ENCODE assay signal across 28 cellular contexts in genomic region chr1:50476800-50477199, GRCh38. TPM values are rescaled to one million over a fixed set of nuclear protein-coding genes. Genes with fewer than 3 reads are reported as not detected.
A peak's percentile ranks its signal among the peaks of the same experiment; 100 is the strongest.
DNase-seq lines count a peak whose midpoint lies in the region; ATAC-seq, FAIRE-seq and TF ChIP-seq lines count a peak whose summit lies in the region.
"Had no signal": no experiment of that assay in that cellular context is flagged by ENCODE, and none has a peak within 500 bp of the region (broad histone marks: within the 10 kb centered on the region; RNA-seq: fewer than 3 reads in every experiment).

No MANE protein-coding gene starts in this region.

- ATAC-seq in HG02588 (IDR thresholded peaks at IDR 0.05; ENCODE audit: unreplicated experiment) (peak; percentile 85), HG03342 (IDR thresholded peaks at IDR 0.05; ENCODE audit: unreplicated experiment) (peak; percentile 65), HG02852 (IDR thresholded peaks at IDR 0.05; ENCODE audit: unreplicated experiment) (no peak), heart left ventricle (no peak)
- ATAC-seq: activated CD4-positive, CD25-positive, alpha-beta regulatory T cell treated with anti-CD3 and anti-CD28 coated beads, Interleukin-2, amount 50 U/mL, for 24 hours; activated CD8-positive, alpha-beta T cell treated with anti-CD3 and anti-CD28 coated beads, Interleukin-2, amount 10 ng/mL, durations not matched to agents 7 days and 5 days; CD8-positive, alpha-beta T cell; left cardiac atrium; right cardiac atrium; stimulated activated memory B cell treated with anti-CD40 and anti-IgM and Interleukin-4, amounts not matched to agents 10 μg/mL and 1 μg/mL and 100 μg/mL, for 72 hours had no signal

- peaks cover 0 to 46% (median 24%) of the 10 kb centered on the region in 9 donors for H3K36me3 ChIP-seq in heart left ventricle
- H3K36me3 ChIP-seq: neural progenitor cell, thoracic aorta, uterus had no signal

- 57 to 98% (median 94%) methylated on average over 1 of the region's 1 CpG for WGBS in heart left ventricle, 4 donors

- no peaks in the 10 kb centered on the region for H3K9me3 ChIP-seq in heart left ventricle
- H3K9me3 ChIP-seq: thoracic aorta, uterus had no signal

- TF ChIP-seq POLR2A in GM12892 (IDR thresholded peaks at IDR 0.05; ENCODE audit: low read depth, low read length), result no peak
- no peak for TF ChIP-seq POLR2A in heart left ventricle (IDR thresholded peaks at IDR 0.05)

- no peak overlapping the region for H3K4me3 ChIP-seq in heart left ventricle
- H3K4me3 ChIP-seq: dorsolateral prefrontal cortex, neural progenitor cell, PC-9, thoracic aorta, uterus had no signal

- intact Hi-C loops in heart left ventricle (cut with DNase I), result no loop called here

- no peak for TF ChIP-seq CTCF in heart left ventricle (IDR thresholded peaks at IDR 0.05)

- FAIRE-seq in GM12892 (lab: Jason Lieb, UNC) (no peak), GM19239 (lab: Jason Lieb, UNC) (peak; percentile 91)
- FAIRE-seq: A204.1, endothelial cell of umbilical vein had no signal

- no peaks in the 10 kb centered on the region for H3K4me1 ChIP-seq in heart left ventricle
- H3K4me1 ChIP-seq: uterus had no signal

- peak; percentile 5 for DNase-seq in GM12892 (ENCODE audit: insufficient read length)
- DNase-seq in GM19239 (ENCODE audit: insufficient read length, low spot score), result peak; percentile 19
- DNase-seq in activated CD8-positive, alpha-beta memory T cell treated with anti-CD3 and anti-CD28 coated beads, Interleukin-2, amount 50 U/mL, for 4 hours, result no peak
- no peak for DNase-seq in heart left ventricle
- no peak for DNase-seq in AG08395 (ENCODE audit: low spot score)
- DNase-seq: activated CD8-positive, alpha-beta T cell treated with anti-CD3 and anti-CD28 coated beads, Interleukin-2, amount 10 ng/mL, durations not matched to agents 7 days and 5 days; activated gamma-delta T cell; activated T-cell treated with anti-CD3 and anti-CD28 coated beads, Interleukin-2, amount 50 U/mL, for 1 hour; CD8-positive, alpha-beta T cell; dorsolateral prefrontal cortex; glutamatergic neuron; left cardiac atrium; NCI-H2107; PC-9; right cardiac atrium; SHP77; stimulated activated CD4-positive, alpha-beta T cell treated with anti-CD3 and anti-CD28 coated beads, Interleukin-4, amount 100 ng/mL, for 1 hour; uterus had no signal

- no peaks in the 10 kb centered on the region for H3K27me3 ChIP-seq in heart left ventricle
- H3K27me3 ChIP-seq: dorsolateral prefrontal cortex, neural progenitor cell, uterus had no signal

- no peak overlapping the region for H3K27ac ChIP-seq in heart left ventricle
- H3K27ac ChIP-seq: dorsolateral prefrontal cortex, neural progenitor cell, PC-9, thoracic aorta, uterus had no signal

RNA-seq across cellular contexts. Expression of gene DMRTA2, which starts 53.6 kb away (rescaled TPM):
- polyA plus RNA-seq in GM12892 (2012; ENCODE audit: missing spikeins), result not detected
- under 1 TPM in 1 of 9 donors, not detected in 8; 0.10 TPM for total RNA-seq in heart left ventricle
- not detected for polyA plus RNA-seq in heart left ventricle
- total RNA-seq: activated CD8-positive, alpha-beta T cell treated with anti-CD3 and anti-CD28 coated beads, Interleukin-2, amount 10 ng/mL, durations not matched to agents 7 days and 5 days; CD8-positive, alpha-beta T cell; endothelial cell of umbilical vein; left cardiac atrium; PC-9; right cardiac atrium; uterus had no signal
- polyA plus RNA-seq: endothelial cell of umbilical vein, IgD-negative memory B cell had no signal

Comparison
In these comparisons a context has a peak if more than half of its experiments do, and no peak if none do; other contexts are left out.
1. DNase-seq: peak in GM12892 (single experiment) and GM19239 (single experiment); none in activated CD8-positive, alpha-beta memory T cell treated with anti-CD3 and anti-CD28 coated beads, Interleukin-2, amount 50 U/mL, for 4 hours (single experiment), heart left ventricle (0 of 5) and AG08395 (single experiment).
2. ATAC-seq: peak in HG02588 (single experiment) and HG03342 (single experiment); none in HG02852 (single experiment) and heart left ventricle (0 of 4).